In genomic region chr20:48931527-48932374, GRCh38 we compare ENCODE assay signal across 12 cellular contexts.
"Had no signal": no experiment of that assay in that cellular context is flagged by ENCODE, and none has a peak within 500 bp of the region (broad histone marks: within the 10 kb centered on the region; RNA-seq: fewer than 3 reads in every experiment).

No MANE protein-coding gene starts in this region.

- H3K27ac Mint-ChIP-seq: activated naive CD8-positive, alpha-beta T cell; immature natural killer cell; stimulated activated effector memory CD8-positive, alpha-beta T cell treated with anti-CD3 and anti-CD28 coated beads, Interleukin-12 subunit alpha, Interleukin-12 subunit beta, amount 100 ng/mL, for 72 hours had no signal

- H3K9me3 Mint-ChIP-seq: activated T-cell treated with anti-CD3 and anti-CD28 coated beads, Interleukin-2, amount 50 U/mL, for 4 hours; immature natural killer cell; stimulated activated effector memory CD8-positive, alpha-beta T cell treated with anti-CD3 and anti-CD28 coated beads, Interleukin-12 subunit alpha, Interleukin-12 subunit beta, amount 100 ng/mL, for 72 hours had no signal

- DNase-seq: activated CD4-positive, alpha-beta T cell treated with anti-CD3 and anti-CD28 coated beads, Interleukin-2, amount 50 U/mL, for 4 hours; activated CD4-positive, CD25-positive, alpha-beta regulatory T cell treated with anti-CD3 and anti-CD28 coated beads, Interleukin-2, amount 50 U/mL, for 72 hours; activated gamma-delta T cell; activated T-cell treated with anti-CD3 and anti-CD28 coated beads, Interleukin-2, amount 50 U/mL, for 4 hours; effector CD8-positive, alpha-beta T cell; immature natural killer cell; left colon had no signal

- H3K4me3 Mint-ChIP-seq: activated naive CD8-positive, alpha-beta T cell; activated T-cell treated with anti-CD3 and anti-CD28 coated beads, Interleukin-2, amount 50 U/mL, for 4 hours; immature natural killer cell; stimulated activated effector memory CD8-positive, alpha-beta T cell treated with anti-CD3 and anti-CD28 coated beads, Interleukin-12 subunit alpha, Interleukin-12 subunit beta, amount 100 ng/mL, for 72 hours had no signal

- H3K36me3 Mint-ChIP-seq: immature natural killer cell; stimulated activated effector memory CD8-positive, alpha-beta T cell treated with anti-CD3 and anti-CD28 coated beads, Interleukin-12 subunit alpha, Interleukin-12 subunit beta, amount 100 ng/mL, for 72 hours had no signal

- H3K36me3 ChIP-seq: breast epithelium had no signal

- H3K27me3 Mint-ChIP-seq: activated naive CD8-positive, alpha-beta T cell had no signal

- H3K27me3 ChIP-seq: breast epithelium, tibial nerve had no signal

- H3K27ac ChIP-seq: breast epithelium, epithelial cell of prostate, tibial nerve had no signal

- H3K4me1 ChIP-seq: breast epithelium had no signal

- ATAC-seq: activated T-cell treated with anti-CD3 and anti-CD28 coated beads, Interleukin-2, amount 50 U/mL, for 4 hours; stimulated activated effector memory CD8-positive, alpha-beta T cell treated with anti-CD3 and anti-CD28 coated beads, Interleukin-12 subunit alpha, Interleukin-12 subunit beta, amount 100 ng/mL, for 72 hours had no signal

- H3K9me3 ChIP-seq: breast epithelium had no signal

- H3K4me3 ChIP-seq: breast epithelium, tibial nerve had no signal
